ENCODE assay signal across 28 cellular contexts in the genomic region with DNA sequence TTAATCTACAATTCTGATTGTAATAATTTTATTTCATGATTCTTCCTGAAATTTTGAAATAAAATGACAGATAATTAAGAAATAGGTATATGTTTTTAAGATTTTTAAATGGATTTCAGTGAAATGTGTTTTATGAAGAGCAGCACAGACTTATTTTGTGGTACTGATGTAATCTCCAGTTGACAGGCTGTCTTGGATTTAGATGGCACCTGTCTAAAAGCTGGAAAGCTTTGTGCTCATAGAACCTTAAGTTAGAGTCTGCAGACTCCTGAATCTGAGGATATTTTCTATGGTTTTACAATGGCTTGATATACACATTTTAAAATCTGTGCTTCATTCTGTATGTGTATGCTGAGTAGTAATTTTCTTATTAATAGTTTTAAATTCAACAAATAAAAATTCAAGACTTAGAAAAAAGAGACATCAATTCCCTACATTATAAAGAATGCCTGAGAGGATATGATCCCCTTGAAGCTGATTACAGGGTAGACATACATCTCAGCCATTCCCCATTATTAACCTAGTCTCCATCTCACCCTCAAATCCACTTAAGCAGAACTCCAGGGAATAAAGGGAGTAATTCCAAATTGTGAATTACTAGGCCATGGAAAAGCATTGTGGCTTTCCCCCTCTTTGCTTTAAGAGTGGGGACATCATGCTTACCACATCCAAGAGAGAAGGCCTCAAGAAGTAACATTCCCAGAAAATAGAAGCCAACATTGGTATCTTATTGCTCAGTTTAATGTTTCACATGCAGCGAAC. TPM values are rescaled to one million over a fixed set of nuclear protein-coding genes. Genes with fewer than 3 reads are reported as not detected.
"Had no signal": no experiment of that assay in that cellular context is flagged by ENCODE, and none has a peak within 500 bp of the region (broad histone marks: within the 10 kb centered on the region; RNA-seq: fewer than 3 reads in every experiment).

No MANE protein-coding gene starts in this region.

- H3K27me3 ChIP-seq: MG63 had no signal

- H3K4me2 ChIP-seq: SK-N-SH had no signal

- H3K9me3 ChIP-seq: MG63, SK-N-SH had no signal

- H3K9me2 ChIP-seq: SK-N-SH had no signal

- FAIRE-seq: HepG2 had no signal

- H3K36me3 ChIP-seq: MG63 had no signal

- DNase-seq: IMR-90, Karpas-422, KG1, MG63, NCI-H1092, NCI-H1105 treated with DMSO at 0.1 percent for 48 hours, NCI-H1417 treated with DMSO at 0.1 percent for 48 hours, NCI-H146, NCI-H1694 treated with DMSO at 0.1 percent for 48 hours, NCI-H1930, NCI-H2081, NCI-H2107, NCI-H2171 treated with DMSO at 0.1 percent for 48 hours, NCI-H226, NCI-H446, NCI-H510A, NCI-H524 treated with DMSO at 0.1 percent for 48 hours, PC-3, SHP77, SK-N-SH, SW 1271, T-cell had no signal

- H3K27ac ChIP-seq: RWPE1 had no signal

- H3K4me3 ChIP-seq: MG63 had no signal

- H3K9ac ChIP-seq: SK-N-SH had no signal

- ATAC-seq: HepG2, Panc1, PC-3, T-cell had no signal

RNA-seq across cellular contexts. Expression of a gene that starts 33.7 kb away (rescaled TPM):
- total RNA-seq: HT1080, OCI-LY7, PC-3, SK-MEL-5 had no signal
